Comparison of ENCODE assay signal across 2 cellular contexts in the genomic region with DNA sequence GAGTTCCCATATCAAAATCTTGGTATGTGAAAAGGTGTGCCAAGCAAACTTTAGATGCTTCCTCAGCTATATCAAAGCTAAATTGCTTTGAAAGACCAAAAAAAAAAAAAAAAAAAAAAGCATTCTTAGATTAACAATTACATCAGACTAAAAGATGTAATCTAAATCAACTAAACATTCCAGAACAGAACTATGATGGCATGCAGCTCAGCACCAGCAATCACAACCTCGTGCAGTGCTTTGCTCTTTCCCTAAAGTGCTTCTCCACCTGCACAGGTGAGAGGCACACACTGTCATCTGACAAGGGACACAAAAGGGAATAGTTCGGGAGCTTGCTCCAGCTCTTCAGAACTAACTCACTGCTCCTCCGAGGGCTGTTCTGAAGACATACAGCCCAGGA.
TF ChIP-seq lines count a peak whose summit lies in the region.

No MANE protein-coding gene starts in this region.

TF ChIP-seq in IMR-90, 13 proteins besides CTCF, POLR2A, EP300 and RAD21:
- TF ChIP-seq USF2 (IDR thresholded peaks at IDR 0.05; ENCODE audit: low read depth, low read length) (no peak), CHD1 (IDR thresholded peaks at IDR 0.05; ENCODE audit: low read depth, low read length) (no peak), MAFK (IDR thresholded peaks at IDR 0.05; ENCODE audit: low read depth, low read length) (no peak), CEBPB (IDR thresholded peaks at IDR 0.05; ENCODE audit: low read depth, low read length) (no peak), MAZ (IDR thresholded peaks at IDR 0.05; ENCODE audit: borderline replicate concordance, low read depth, low read length) (no peak), FOS (IDR thresholded peaks at IDR 0.05; ENCODE audit: low read depth, low read length) (no peak), ELK1 (IDR thresholded peaks at IDR 0.05; ENCODE audit: borderline replicate concordance, low read depth, low read length) (no peak)

TF ChIP-seq in K562, 482 proteins besides CTCF, POLR2A, EP300 and RAD21:
- TF ChIP-seq, protein P1, sequence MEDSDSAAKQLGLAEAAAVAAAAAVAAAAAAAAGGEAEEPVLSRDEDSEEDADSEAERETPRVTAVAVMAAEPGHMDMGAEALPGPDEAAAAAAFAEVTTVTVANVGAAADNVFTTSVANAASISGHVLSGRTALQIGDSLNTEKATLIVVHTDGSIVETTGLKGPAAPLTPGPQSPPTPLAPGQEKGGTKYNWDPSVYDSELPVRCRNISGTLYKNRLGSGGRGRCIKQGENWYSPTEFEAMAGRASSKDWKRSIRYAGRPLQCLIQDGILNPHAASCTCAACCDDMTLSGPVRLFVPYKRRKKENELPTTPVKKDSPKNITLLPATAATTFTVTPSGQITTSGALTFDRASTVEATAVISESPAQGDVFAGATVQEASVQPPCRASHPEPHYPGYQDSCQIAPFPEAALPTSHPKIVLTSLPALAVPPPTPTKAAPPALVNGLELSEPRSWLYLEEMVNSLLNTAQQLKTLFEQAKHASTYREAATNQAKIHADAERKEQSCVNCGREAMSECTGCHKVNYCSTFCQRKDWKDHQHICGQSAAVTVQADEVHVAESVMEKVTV (CRISPR knock-in tag; IDR thresholded peaks at IDR 0.05): no peak
- no peak for TF ChIP-seq CBFA2T2 (conservative IDR thresholded peaks at IDR 0.05)
- no peak for TF ChIP-seq EWSR1 (IDR thresholded peaks at IDR 0.05; ENCODE audit: borderline replicate concordance, low read depth, partially characterized antibody)
- no peak for TF ChIP-seq TCF3 (CRISPR knock-in tag; IDR thresholded peaks at IDR 0.05)
- TF ChIP-seq KDM5B (IDR thresholded peaks at IDR 0.05; ENCODE audit: insufficient replicate concordance, low read depth, low read length): no peak
- no peak for TF ChIP-seq ZBTB1 (CRISPR knock-in tag; IDR thresholded peaks at IDR 0.05; ENCODE audit: borderline replicate concordance, low read depth)
- TF ChIP-seq STAT6 (CRISPR knock-in tag; IDR thresholded peaks at IDR 0.05): no peak
- TF ChIP-seq, protein P2, sequence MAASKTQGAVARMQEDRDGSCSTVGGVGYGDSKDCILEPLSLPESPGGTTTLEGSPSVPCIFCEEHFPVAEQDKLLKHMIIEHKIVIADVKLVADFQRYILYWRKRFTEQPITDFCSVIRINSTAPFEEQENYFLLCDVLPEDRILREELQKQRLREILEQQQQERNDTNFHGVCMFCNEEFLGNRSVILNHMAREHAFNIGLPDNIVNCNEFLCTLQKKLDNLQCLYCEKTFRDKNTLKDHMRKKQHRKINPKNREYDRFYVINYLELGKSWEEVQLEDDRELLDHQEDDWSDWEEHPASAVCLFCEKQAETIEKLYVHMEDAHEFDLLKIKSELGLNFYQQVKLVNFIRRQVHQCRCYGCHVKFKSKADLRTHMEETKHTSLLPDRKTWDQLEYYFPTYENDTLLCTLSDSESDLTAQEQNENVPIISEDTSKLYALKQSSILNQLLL (CRISPR knock-in tag; IDR thresholded peaks at IDR 0.05; ENCODE audit: borderline replicate concordance): no peak
- TF ChIP-seq RHOXF2B (CRISPR knock-in tag; conservative IDR thresholded peaks at IDR 0.05): no peak
- TF ChIP-seq ZNF239 (CRISPR knock-in tag; IDR thresholded peaks at IDR 0.05): no peak
- no peak for TF ChIP-seq ZNF507 (tag; conservative IDR thresholded peaks at IDR 0.05)
- TF ChIP-seq ESRRA (IDR thresholded peaks at IDR 0.05; ENCODE audit: borderline replicate concordance, low read depth): no peak
